ENCODE assay signal across 8 cellular contexts in genomic region chr12:68610435-68611093, GRCh38.
DNase-seq lines count a peak whose midpoint lies in the region; ATAC-seq and TF ChIP-seq lines count a peak whose summit lies in the region.

RAP1B (plus strand) TSS chr12:68610899; CDS start chr12:68648725, 37,826 bp downstream.

- peak within 1 kb of the TSS; percentile 95 for H3K27ac Mint-ChIP-seq in central memory CD8-positive, alpha-beta T cell (ENCODE audit: low read depth)

- DNase-seq in AG09309 (ENCODE audit: low read depth) (peak; percentile 52), NCI-H226 (peak; percentile 86), islet precursor cell (peak; percentile 97)
- peak; percentile 69 to 86 for DNase-seq in central memory CD8-positive, alpha-beta T cell (ENCODE audit: low spot score in 2 of 2)
- peak; percentile 83 for DNase-seq in stimulated activated CD4-positive, alpha-beta T cell treated with anti-CD3 and anti-CD28 coated beads, Interleukin-12 subunit alpha, Interleukin-12 subunit beta, amount 100 ng/mL, for 4 hours

- peak; percentile 84 for ATAC-seq in GM19023 (IDR thresholded peaks at IDR 0.05; ENCODE audit: unreplicated experiment)
- peak; percentile 83 for ATAC-seq in HG03196 (IDR thresholded peaks at IDR 0.05; ENCODE audit: unreplicated experiment)
- peak; percentile 83 to 84 for ATAC-seq in activated CD4-positive, CD25-positive, alpha-beta regulatory T cell treated with anti-CD3 and anti-CD28 coated beads, Interleukin-2, amount 50 U/mL, for 24 hours
- ATAC-seq in central memory CD8-positive, alpha-beta T cell (replicated peaks; ENCODE audit: extremely low read depth, poor library complexity, severe bottlenecking) = peak; percentile 79

- peak within 1 kb of the TSS; percentile 84 for H3K4me3 ChIP-seq in AG09309 (ENCODE audit: control insufficient read depth, low read depth, low read length)

- H3K4me1 Mint-ChIP-seq in central memory CD8-positive, alpha-beta T cell = peaks cover 57% of the 10 kb centered on the region

- no peaks in the 10 kb centered on the region for H3K27me3 Mint-ChIP-seq in central memory CD8-positive, alpha-beta T cell

- H3K36me3 Mint-ChIP-seq in central memory CD8-positive, alpha-beta T cell (ENCODE audit: insufficient read depth) = peaks cover 26% of the 10 kb centered on the region

- no peaks in the 10 kb centered on the region for H3K9me3 Mint-ChIP-seq in central memory CD8-positive, alpha-beta T cell

- H3K4me3 Mint-ChIP-seq in central memory CD8-positive, alpha-beta T cell = peak within 1 kb of the TSS; percentile 99

- TF ChIP-seq CTCF in AG09309 (IDR thresholded peaks at IDR 0.05; ENCODE audit: control insufficient read depth, insufficient read depth, low read depth, low read length, missing control alignments) = no peak

Comparison
In these comparisons a context has a peak if more than half of its experiments do, and no peak if none do; other contexts are left out.
1. Peak in every context shown above with its lines: DNase-seq, ATAC-seq and H3K4me3 ChIP-seq.